In the genomic region with DNA sequence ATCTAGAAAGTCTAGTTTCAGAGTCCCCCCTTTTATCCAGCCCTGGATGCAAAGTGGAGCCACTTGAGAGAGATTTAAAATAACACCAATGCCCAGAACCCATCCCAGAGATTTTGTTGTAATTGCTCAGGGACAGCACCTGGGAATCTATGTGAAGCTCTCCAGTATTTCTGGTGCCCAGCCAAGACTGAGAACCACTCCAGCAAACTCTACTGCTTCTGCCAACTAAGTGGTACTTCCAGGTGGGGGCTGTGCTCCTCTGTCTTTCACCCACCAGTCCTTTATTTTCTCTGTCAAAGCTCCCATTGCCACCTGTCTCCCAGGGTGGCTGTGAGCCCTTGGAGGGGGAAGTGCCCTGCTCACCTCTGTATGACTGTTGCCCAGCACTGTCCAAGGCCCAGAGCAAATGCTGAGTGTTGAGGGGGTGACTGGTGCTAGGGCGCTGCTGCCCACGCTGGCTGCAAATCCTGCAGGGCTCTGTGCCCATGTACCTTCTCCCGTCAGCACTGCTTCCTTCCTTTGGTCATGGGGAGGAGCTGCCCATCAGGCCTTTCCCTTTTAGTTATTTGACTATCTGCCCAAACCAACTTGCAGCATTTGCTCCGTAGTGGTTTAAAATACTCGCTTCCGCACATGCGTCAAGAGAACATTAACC, we compare ENCODE assay signal across 18 cellular contexts. TPM values are rescaled to one million over a fixed set of nuclear protein-coding genes. Genes with fewer than 3 reads are reported as not detected.
"Had no signal": no experiment of that assay in that cellular context is flagged by ENCODE, and none has a peak within 500 bp of the region (broad histone marks: within the 10 kb centered on the region; RNA-seq: fewer than 3 reads in every experiment).

No MANE protein-coding gene starts in this region.

- H3K4me3 ChIP-seq: ascending aorta, breast epithelium, neural progenitor cell, pancreas, tibial artery, uterus had no signal

- H3K9me3 ChIP-seq: ascending aorta, pancreas, uterus had no signal

- H3K4me1 ChIP-seq: ascending aorta, breast epithelium, neural progenitor cell, pancreas, tibial artery, uterus had no signal

- H3K9me3 Mint-ChIP-seq: activated CD4-positive, alpha-beta memory T cell treated with anti-CD3 and anti-CD28 coated beads for 36 hours; activated naive CD4-positive, alpha-beta T cell treated with anti-CD3 and anti-CD28 coated beads, Interleukin-2, amount 10 ng/mL, durations not matched to agents 7 days and 5 days; neural progenitor cell; stimulated activated memory B cell treated with anti-CD40 and anti-IgM and Interleukin-4, amounts not matched to agents 10 μg/mL and 1 μg/mL and 100 μg/mL, for 72 hours had no signal

- H3K27ac ChIP-seq: ascending aorta, breast epithelium, neural progenitor cell, pancreas, tibial artery, uterus, VCaP had no signal

- H3K36me3 Mint-ChIP-seq: activated CD4-positive, alpha-beta memory T cell treated with anti-CD3 and anti-CD28 coated beads for 36 hours; activated CD8-positive, alpha-beta memory T cell treated with anti-CD3 and anti-CD28 coated beads, Interleukin-2, amount 10 ng/mL, durations not matched to agents 7 days and 5 days; activated naive CD4-positive, alpha-beta T cell treated with anti-CD3 and anti-CD28 coated beads, Interleukin-2, amount 10 ng/mL, durations not matched to agents 7 days and 5 days; naive B cell; neural progenitor cell; stimulated activated memory B cell treated with anti-CD40 and anti-IgM and Interleukin-4, amounts not matched to agents 10 μg/mL and 1 μg/mL and 100 μg/mL, for 72 hours had no signal

- H3K4me1 Mint-ChIP-seq: activated CD8-positive, alpha-beta memory T cell treated with anti-CD3 and anti-CD28 coated beads, Interleukin-2, amount 10 ng/mL, durations not matched to agents 7 days and 5 days; activated naive CD4-positive, alpha-beta T cell treated with anti-CD3 and anti-CD28 coated beads, Interleukin-2, amount 10 ng/mL, durations not matched to agents 7 days and 5 days; naive B cell; stimulated activated memory B cell treated with anti-CD40 and anti-IgM and Interleukin-4, amounts not matched to agents 10 μg/mL and 1 μg/mL and 100 μg/mL, for 72 hours had no signal

- H3K4me3 Mint-ChIP-seq: activated CD4-positive, alpha-beta memory T cell treated with anti-CD3 and anti-CD28 coated beads for 36 hours; activated CD8-positive, alpha-beta memory T cell treated with anti-CD3 and anti-CD28 coated beads, Interleukin-2, amount 10 ng/mL, durations not matched to agents 7 days and 5 days; activated naive CD4-positive, alpha-beta T cell treated with anti-CD3 and anti-CD28 coated beads, Interleukin-2, amount 10 ng/mL, durations not matched to agents 7 days and 5 days; effector memory CD8-positive, alpha-beta T cell; naive B cell; neural progenitor cell; stimulated activated memory B cell treated with anti-CD40 and anti-IgM and Interleukin-4, amounts not matched to agents 10 μg/mL and 1 μg/mL and 100 μg/mL, for 72 hours had no signal

- H3K36me3 ChIP-seq: ascending aorta, breast epithelium, neural progenitor cell, pancreas, tibial artery, uterus had no signal

- H3K27me3 Mint-ChIP-seq: activated CD4-positive, alpha-beta memory T cell treated with anti-CD3 and anti-CD28 coated beads for 36 hours had no signal

- FAIRE-seq: pancreas had no signal

- DNase-seq: activated CD4-positive, alpha-beta memory T cell treated with anti-CD3 and anti-CD28 coated beads for 36 hours; activated CD4-positive, alpha-beta T cell treated with anti-CD3 and anti-CD28 coated beads for 1 hour; activated CD8-positive, alpha-beta memory T cell treated with anti-CD3 and anti-CD28 coated beads, Interleukin-2, amount 10 ng/mL, durations not matched to agents 7 days and 5 days; activated naive CD4-positive, alpha-beta T cell treated with anti-CD3 and anti-CD28 coated beads, Interleukin-2, amount 10 ng/mL, durations not matched to agents 7 days and 5 days; activated T-cell treated with anti-CD3 and anti-CD28 coated beads, Interleukin-2, amount 50 U/mL, for 1 hour; dermis blood vessel endothelial cell; effector memory CD8-positive, alpha-beta T cell; foreskin melanocyte; naive B cell; pancreas; tibial artery; uterus had no signal

- H3K27ac Mint-ChIP-seq: activated CD4-positive, alpha-beta memory T cell treated with anti-CD3 and anti-CD28 coated beads for 36 hours; activated CD8-positive, alpha-beta memory T cell treated with anti-CD3 and anti-CD28 coated beads, Interleukin-2, amount 10 ng/mL, durations not matched to agents 7 days and 5 days; activated naive CD4-positive, alpha-beta T cell treated with anti-CD3 and anti-CD28 coated beads, Interleukin-2, amount 10 ng/mL, durations not matched to agents 7 days and 5 days; effector memory CD8-positive, alpha-beta T cell; naive B cell; stimulated activated memory B cell treated with anti-CD40 and anti-IgM and Interleukin-4, amounts not matched to agents 10 μg/mL and 1 μg/mL and 100 μg/mL, for 72 hours had no signal

- H3K27me3 ChIP-seq: ascending aorta, pancreas, tibial artery, uterus had no signal

RNA-seq across cellular contexts. Expression of a gene that starts 9.4 kb away (rescaled TPM):
- total RNA-seq: activated CD4-positive, alpha-beta memory T cell treated with anti-CD3 and anti-CD28 coated beads for 36 hours; mononuclear cell had no signal
